Comparison of ENCODE assay signal across 15 cellular contexts in the genomic region with DNA sequence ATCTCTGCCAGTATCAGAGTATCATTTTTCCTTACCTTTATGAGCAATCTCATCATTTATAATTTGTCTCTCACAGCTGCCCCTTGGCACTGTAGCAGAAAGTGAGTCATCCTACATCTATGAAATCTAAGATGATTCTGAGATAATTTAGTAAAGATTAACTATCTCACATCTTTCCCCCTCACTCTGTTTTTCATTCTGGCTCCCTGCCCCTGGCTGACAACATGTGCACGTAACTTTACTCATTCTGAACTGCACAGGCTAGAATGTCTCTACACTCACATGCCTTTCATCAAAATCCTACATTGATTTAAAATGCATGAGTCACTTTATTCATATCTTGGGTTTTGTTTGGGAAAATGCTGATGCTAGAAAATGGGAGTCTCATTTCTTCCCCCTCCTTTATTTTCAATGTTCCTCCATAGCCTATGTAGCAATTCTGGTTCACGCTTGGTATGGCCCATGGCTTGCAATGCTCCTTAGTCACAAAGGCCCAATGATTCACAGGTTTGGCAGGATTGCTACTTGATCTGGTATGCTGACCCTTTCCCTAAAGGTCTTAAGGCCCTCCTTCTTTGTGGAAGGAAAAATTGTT.
DNase-seq lines count a peak whose midpoint lies in the region; ATAC-seq and TF ChIP-seq lines count a peak whose summit lies in the region.
"Had no signal": no experiment of that assay in that cellular context is flagged by ENCODE, and none has a peak within 500 bp of the region (broad histone marks: within the 10 kb centered on the region; RNA-seq: fewer than 3 reads in every experiment).

No MANE protein-coding gene starts in this region.

- H3K36me3 ChIP-seq in RWPE2 (ENCODE audit: low read depth), result no peaks in the 10 kb centered on the region
- H3K36me3 ChIP-seq: thyroid gland had no signal

- peaks cover 18% of the 10 kb centered on the region for H3K4me1 ChIP-seq in RWPE2 (ENCODE audit: insufficient read depth, poor library complexity, severe bottlenecking)
- H3K4me1 ChIP-seq: thyroid gland had no signal

- H3K9me3 ChIP-seq in RWPE2 (ENCODE audit: severe bottlenecking), result no peaks in the 10 kb centered on the region
- H3K9me3 ChIP-seq: thyroid gland had no signal

- peak; percentile 95 for ATAC-seq in RWPE2 (ENCODE audit: low read depth)
- ATAC-seq: natural killer cell, WTC11 had no signal

- H3K4me3 ChIP-seq in RWPE2 (ENCODE audit: severe bottlenecking) (no peak overlapping the region), fibroblast of pulmonary artery (replicated peaks; ENCODE audit: low read depth, low read length) (no peak overlapping the region), skeletal muscle cell (ENCODE audit: low read depth, low read length) (no peak overlapping the region)
- H3K4me3 ChIP-seq: skin epidermis, thyroid gland had no signal

- H3K27ac ChIP-seq in RWPE2 (ENCODE audit: poor library complexity, severe bottlenecking), result peak overlapping the region; percentile 74
- H3K27ac ChIP-seq: skin epidermis, thyroid gland had no signal

- H3K27me3 ChIP-seq in RWPE2 (ENCODE audit: insufficient read depth, poor library complexity, severe bottlenecking), result no peaks in the 10 kb centered on the region
- H3K27me3 ChIP-seq: thyroid gland had no signal

- no peak for TF ChIP-seq CTCF in RWPE2 (IDR thresholded peaks at IDR 0.05; ENCODE audit: poor library complexity, severe bottlenecking)
- TF ChIP-seq CTCF in fibroblast of pulmonary artery (IDR thresholded peaks at IDR 0.05; ENCODE audit: low read length, missing control alignments), result no peak

- peak; percentile 19 for DNase-seq in H4 (ENCODE audit: low spot score)
- DNase-seq in RWPE2 (ENCODE audit: low spot score), result peak; percentile 69
- peak; percentile 60 for DNase-seq in fibroblast of pulmonary artery (ENCODE audit: low read depth)
- peak; percentile 83 for DNase-seq in skeletal muscle cell (ENCODE audit: low read depth)
- no peak for DNase-seq in NCI-H2227 (lab: John Stamatoyannopoulos, UW; ENCODE audit: unreplicated experiment)
- DNase-seq in NCI-H510A (lab: John Stamatoyannopoulos, UW), result no peak
- no peak for DNase-seq in activated naive CD4-positive, alpha-beta T cell (lab: John Stamatoyannopoulos, UW)
- no peak for DNase-seq in DMS79 (lab: John Stamatoyannopoulos, UW)
- DNase-seq: activated T-cell treated with anti-CD3 and anti-CD28 coated beads for 4 hours, DND-41, natural killer cell, NCI-H446 treated with DMSO at 0.1 percent for 48 hours, thyroid gland had no signal

Comparison
In these comparisons a context has a peak if more than half of its experiments do, and no peak if none do; other contexts are left out.
1. DNase-seq: peak in H4 (single experiment), RWPE2 (single experiment), fibroblast of pulmonary artery (single experiment) and skeletal muscle cell (single experiment); none in NCI-H2227 (single experiment), NCI-H510A (single experiment), activated naive CD4-positive, alpha-beta T cell (0 of 4) and DMS79 (single experiment).